Comparison of ENCODE assay signal across 10 cellular contexts in the genomic region with DNA sequence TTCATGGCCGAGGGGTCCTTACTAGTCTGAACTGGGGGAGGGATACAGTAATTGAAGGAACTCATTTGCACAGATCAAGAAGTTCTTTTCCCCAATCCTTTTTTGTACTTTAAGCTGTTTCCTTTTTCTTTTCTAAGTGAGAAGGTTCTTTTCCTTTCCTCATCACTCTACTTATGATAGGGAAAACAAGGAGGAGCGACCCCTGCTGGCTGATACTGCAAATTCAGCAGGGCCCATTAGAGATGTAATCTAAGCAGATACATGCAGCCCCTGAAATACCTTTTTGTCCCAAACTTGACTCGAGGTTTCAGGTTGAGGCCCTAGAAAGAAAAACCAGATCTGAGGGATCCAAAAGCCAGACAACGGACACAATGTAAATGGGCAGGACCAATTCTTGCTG.
DNase-seq lines count a peak whose midpoint lies in the region; ATAC-seq and TF ChIP-seq lines count a peak whose summit lies in the region.
"Had no signal": no experiment of that assay in that cellular context is flagged by ENCODE, and none has a peak within 500 bp of the region (broad histone marks: within the 10 kb centered on the region; RNA-seq: fewer than 3 reads in every experiment).

No MANE protein-coding gene starts in this region.

- TF ChIP-seq POLR2A in erythroblast (IDR thresholded peaks at IDR 0.05; ENCODE audit: low read length) = no peak

- DNase-seq in AG09309 (ENCODE audit: low read depth) = peak; percentile 14
- no peak for DNase-seq in GM12864 (ENCODE audit: low read depth)
- peak; percentile 57 for DNase-seq in NAMALWA (ENCODE audit: low spot score)
- peak; percentile 41 to 62 for DNase-seq in erythroblast (lab: John Stamatoyannopoulos, UW)
- no peak for DNase-seq in UCSD-AML1 (lab: John Stamatoyannopoulos, UW; ENCODE audit: unreplicated experiment)
- no peak for DNase-seq in DMS153 (lab: John Stamatoyannopoulos, UW)
- no peak for DNase-seq in NCI-H2107 (lab: John Stamatoyannopoulos, UW)
- DNase-seq: naive B cell, NCI-H1105 had no signal

- no peak overlapping the region for H3K4me3 ChIP-seq in AG09309 (ENCODE audit: control insufficient read depth, low read depth, low read length)
- H3K4me3 ChIP-seq in GM12864 (ENCODE audit: low read depth, low read length) = no peak overlapping the region

- TF ChIP-seq CTCF in AG09309 (IDR thresholded peaks at IDR 0.05; ENCODE audit: control insufficient read depth, insufficient read depth, low read depth, low read length, missing control alignments) (peak; percentile 55), GM12864 (IDR thresholded peaks at IDR 0.05; ENCODE audit: low read depth, low read length, missing control alignments) (peak; percentile 54)

- no peak for ATAC-seq in GM21529 (IDR thresholded peaks at IDR 0.05; ENCODE audit: unreplicated experiment)

Comparison
In these comparisons a context has a peak if more than half of its experiments do, and no peak if none do; other contexts are left out.
1. DNase-seq: peak in AG09309 (single experiment), NAMALWA (single experiment) and erythroblast (2 of 2); none in GM12864 (single experiment), UCSD-AML1 (single experiment), DMS153 (single experiment) and NCI-H2107 (single experiment).